Comparison of ENCODE assay signal across 24 cellular contexts in genomic region chr4:185554243-185555126, GRCh38. TPM values are rescaled to one million over a fixed set of nuclear protein-coding genes. Genes with fewer than 3 reads are reported as not detected.
DNase-seq lines count a peak whose midpoint lies in the region; ATAC-seq and TF ChIP-seq lines count a peak whose summit lies in the region.
"Had no signal": no experiment of that assay in that cellular context is flagged by ENCODE, and none has a peak within 500 bp of the region (broad histone marks: within the 10 kb centered on the region; RNA-seq: fewer than 3 reads in every experiment).

No MANE protein-coding gene starts in this region.

- intact Hi-C loops in Right ventricle myocardium inferior (cut with DNase I), result no loop called here
- intact Hi-C loops in heart left ventricle (cut with DNase I), result no loop called here
- intact Hi-C loops in aorta (cut with DNase I), result no loop called here

- H3K27me3 Mint-ChIP-seq in GM23338 (ENCODE audit: insufficient read depth, low read depth, poor library complexity), result peaks cover 2% of the 10 kb centered on the region

- WGBS in heart left ventricle, 4 donors, result 64 to 71% (median 68%) methylated on average over 4 of the region's 4 CpGs
- WGBS in aorta, 2 donors, result 9 to 10% methylated on average over 4 of the region's 4 CpGs

- H4K20me1 ChIP-seq in GM23338 (replicated peaks; ENCODE audit: insufficient read depth), result no peaks in the 10 kb centered on the region

- H3K4me3 Mint-ChIP-seq in GM23338, result no peak overlapping the region
- H3K4me3 Mint-ChIP-seq: CD4-positive, CD25-positive, alpha-beta regulatory T cell had no signal

- ATAC-seq in Right ventricle myocardium inferior, result peak; percentile 72
- peak; percentile 38 to 75 (median 50) for ATAC-seq in heart left ventricle
- ATAC-seq in omental fat pad (ENCODE audit: low FRiP score), result peak; percentile 41
- peak; percentile 91 for ATAC-seq in aorta (ENCODE audit: low FRiP score)
- ATAC-seq in GM23338, result no peak
- ATAC-seq: PC-3 had no signal

- H3K27me3 ChIP-seq in right atrium auricular region (no peaks in the 10 kb centered on the region), heart left ventricle (no peaks in the 10 kb centered on the region), aorta (ENCODE audit: control insufficient read depth in 1 of 2, insufficient read depth in 2 of 2, low read length in 1 of 2) (no peaks in the 10 kb centered on the region), GM23338 (ENCODE audit: insufficient read depth) (no peaks in the 10 kb centered on the region)
- H3K27me3 ChIP-seq: BE2C, MG63 had no signal

- H3K36me3 Mint-ChIP-seq in GM23338 (ENCODE audit: low read depth), result no peaks in the 10 kb centered on the region
- H3K36me3 Mint-ChIP-seq: CD4-positive, CD25-positive, alpha-beta regulatory T cell had no signal

- peaks cover 3% of the 10 kb centered on the region for H3K9me2 ChIP-seq in GM23338 (ENCODE audit: insufficient read depth)

- H3K4me2 ChIP-seq in GM23338, result no peak overlapping the region
- H3K4me2 ChIP-seq: KMS-11 had no signal

- DNase-seq in Right ventricle myocardium inferior (ENCODE audit: missing footprints) (no peak), right atrium auricular region (ENCODE audit: low spot score) (no peak), heart left ventricle (no peak), omental fat pad (ENCODE audit: low spot score) (no peak), aorta (no peak), hippocampal formation (lab: John Stamatoyannopoulos, UW) (no peak), DMS114 treated with DMSO at 0.1 percent for 48 hours (lab: John Stamatoyannopoulos, UW; ENCODE audit: unreplicated experiment) (no peak), GM23338 (ENCODE audit: low spot score) (no peak)
- DNase-seq: 8988T; BE2C; CD4-positive, CD25-positive, alpha-beta regulatory T cell; COR-L47; DMS 273 treated with DMSO at 0.1 percent for 48 hours; H7; MG63; NCI-H1048; NCI-H1436; NCI-H2029; NCI-H345; NCI-H524 treated with DMSO at 0.1 percent for 48 hours; PC-3; RPMI8226 had no signal

- H2AFZ ChIP-seq in GM23338, result no peak overlapping the region

- peaks cover 0 to 4% of the 10 kb centered on the region in 2 donors for H3K4me1 ChIP-seq in right atrium auricular region
- H3K4me1 ChIP-seq in heart left ventricle, result peaks cover 0 to 18% (median 0%) of the 10 kb centered on the region in 12 donors
- H3K4me1 ChIP-seq in aorta (ENCODE audit: control insufficient read depth in 1 of 2, insufficient read depth in 2 of 2, low read length in 2 of 2), result peaks cover 3% of the 10 kb centered on the region in 2 donors
- H3K4me1 ChIP-seq in GM23338 (ENCODE audit: insufficient read depth), result no peaks in the 10 kb centered on the region

- peaks cover 4% of the 10 kb centered on the region for H3K4me1 Mint-ChIP-seq in GM23338
- H3K4me1 Mint-ChIP-seq: CD4-positive, CD25-positive, alpha-beta regulatory T cell had no signal

- no peaks in the 10 kb centered on the region for H3K79me2 ChIP-seq in GM23338 (replicated peaks; ENCODE audit: insufficient read depth)

- no peak for TF ChIP-seq POLR2A in heart left ventricle (IDR thresholded peaks at IDR 0.05)

- H3K36me3 ChIP-seq in right atrium auricular region (no peaks in the 10 kb centered on the region), heart left ventricle (no peaks in the 10 kb centered on the region), aorta (ENCODE audit: control insufficient read depth in 1 of 2, insufficient read depth in 2 of 2, low read length in 1 of 2) (no peaks in the 10 kb centered on the region), GM23338 (ENCODE audit: insufficient read depth) (no peaks in the 10 kb centered on the region)
- H3K36me3 ChIP-seq: BE2C, MG63 had no signal

- H3K4me3 ChIP-seq in right atrium auricular region, result no peak overlapping the region
- H3K4me3 ChIP-seq in heart left ventricle, result no peak overlapping the region
- H3K4me3 ChIP-seq in aorta (ENCODE audit: low read length in 2 of 2), result no peak overlapping the region
- H3K4me3 ChIP-seq in GM23338, result no peak overlapping the region
- H3K4me3 ChIP-seq: MG63 had no signal

- no peak for TF ChIP-seq CTCF in right atrium auricular region (IDR thresholded peaks at IDR 0.05)
- no peak for TF ChIP-seq CTCF in heart left ventricle (IDR thresholded peaks at IDR 0.05)
- TF ChIP-seq CTCF in omental fat pad (IDR thresholded peaks at IDR 0.05), result no peak
- no peak for TF ChIP-seq CTCF in GM23338 (conservative IDR thresholded peaks at IDR 0.05; ENCODE audit: low read depth in 2 of 2)

- peaks cover 7% of the 10 kb centered on the region; the same call in 1 of the 3 replicates for H3K9me3 Mint-ChIP-seq in GM23338

- H3K9me3 ChIP-seq in right atrium auricular region, result no peaks in the 10 kb centered on the region
- peaks cover 0 to 12% (median 0%) of the 10 kb centered on the region in 12 donors for H3K9me3 ChIP-seq in heart left ventricle
- no peaks in the 10 kb centered on the region for H3K9me3 ChIP-seq in aorta (ENCODE audit: control insufficient read depth, low read length)
- H3K9me3 ChIP-seq: BE2C, MG63 had no signal

- no peaks in the 10 kb centered on the region for H3F3A ChIP-seq in GM23338 (replicated peaks; ENCODE audit: low read depth)

- H3K27ac ChIP-seq in right atrium auricular region, result peak overlapping the region in 1 of 2 donors; percentile 41
- H3K27ac ChIP-seq in heart left ventricle, result peak overlapping the region in 3 of 12 donors; percentile 25 to 68 (median 59)
- peak overlapping the region in 1 of 2 donors; percentile 74 for H3K27ac ChIP-seq in aorta (ENCODE audit: low read depth in 1 of 2, low read length in 2 of 2)
- H3K27ac ChIP-seq in GM23338 (ENCODE audit: low read depth), result no peak overlapping the region
- H3K27ac ChIP-seq: KMS-11 had no signal

- H3K27ac Mint-ChIP-seq in GM23338, result no peak overlapping the region
- H3K27ac Mint-ChIP-seq: CD4-positive, CD25-positive, alpha-beta regulatory T cell had no signal

TF ChIP-seq in GM23338, 12 proteins besides CTCF, POLR2A, EP300 and RAD21:
- no peak for TF ChIP-seq REST (IDR thresholded peaks at IDR 0.05; ENCODE audit: unreplicated experiment)
- no peak for TF ChIP-seq ZNF331 (CRISPR knock-in tag; IDR thresholded peaks at IDR 0.05; ENCODE audit: low read depth)

RNA-seq across cellular contexts. Expression of gene PDLIM3, which starts 19.2 kb away (rescaled TPM):
- total RNA-seq in Right ventricle myocardium inferior (281 TPM), right atrium auricular region (100 to 1,000 TPM; 476 to 783 TPM), heart left ventricle (1,000 to 10,000 TPM in 1 of 9 donors, 100 to 1,000 TPM in 8; 111 to 1,156 (median 246) TPM), omental fat pad (100 to 1,000 TPM in 2 of 4 donors, 10 to 100 TPM in 2; 43.7 to 175 (median 107) TPM), aorta (100 to 1,000 TPM; 411 to 805 TPM)
- polyA plus RNA-seq in heart left ventricle (100 to 1,000 TPM; 187 to 367 TPM), aorta (100 to 1,000 TPM; 299 to 481 TPM), GM23338 (2016; fragmentation: Nextera tagmentation; extraction: Ambion mirVana) (8.3 and 8.5 TPM in 2 replicates)
- total RNA-seq in GM23338 (2014; rRNA removed; shearing (Covaris generic)), result 18.0 and 19.5 TPM in 2 replicates
- total RNA-seq: CD4-positive, CD25-positive, alpha-beta regulatory T cell; HT-29 had no signal
- polyA plus RNA-seq: CD4-positive, CD25-positive, alpha-beta regulatory T cell had no signal
